In the genomic region with DNA sequence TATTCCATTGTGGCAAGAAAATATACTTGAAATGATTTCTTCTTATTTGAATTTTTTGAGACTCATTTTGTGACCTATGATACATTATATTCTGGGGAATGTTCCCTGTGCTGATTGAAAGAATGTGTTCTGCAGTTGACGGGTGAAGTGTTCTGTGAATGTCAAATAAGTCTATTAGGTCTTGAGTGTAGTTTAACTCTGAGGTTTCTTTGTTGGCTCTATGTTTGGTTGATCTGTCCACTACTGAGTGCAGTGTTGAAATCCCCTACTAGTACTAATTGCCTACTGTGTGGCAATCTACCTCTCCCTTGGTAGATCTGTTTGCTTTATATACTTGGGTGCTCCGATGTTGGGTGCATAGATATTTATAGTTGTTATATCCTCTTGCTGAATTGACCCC, we compare ENCODE assay signal across 39 cellular contexts. TPM values are rescaled to one million over a fixed set of nuclear protein-coding genes. Genes with fewer than 3 reads are reported as not detected.
"Had no signal": no experiment of that assay in that cellular context is flagged by ENCODE, and none has a peak within 500 bp of the region (broad histone marks: within the 10 kb centered on the region; RNA-seq: fewer than 3 reads in every experiment).

No MANE protein-coding gene starts in this region.

- H3K4me1 Mint-ChIP-seq: activated B cell treated with CpG ODN at 0.5 μM for 24 hours; activated CD4-positive, alpha-beta memory T cell treated with anti-CD3 and anti-CD28 coated beads, Interleukin-2, amount 10 ng/mL, durations not matched to agents 7 days and 5 days; activated naive CD4-positive, alpha-beta T cell treated with anti-CD3 and anti-CD28 coated beads, Interleukin-2, amount 10 ng/mL, durations not matched to agents 7 days and 5 days; activated naive CD4-positive, alpha-beta T cell treated with anti-CD3 and anti-CD28 coated beads, Interleukin-2, amount 50 U/mL, for 24 hours; activated naive CD8-positive, alpha-beta T cell treated with anti-CD3 and anti-CD28 coated beads, Interleukin-2, amount 10 ng/mL, durations not matched to agents 7 days and 5 days; activated naive CD8-positive, alpha-beta T cell treated with anti-CD3 and anti-CD28 coated beads, Interleukin-2, amount 50 U/mL, for 24 hours; brain; central memory CD8-positive, alpha-beta T cell had no signal

- H3K4me1 ChIP-seq: ascending aorta had no signal

- H3K27me3 Mint-ChIP-seq: activated naive CD4-positive, alpha-beta T cell treated with anti-CD3 and anti-CD28 coated beads, Interleukin-2, amount 10 ng/mL, durations not matched to agents 7 days and 5 days had no signal

- H3K9me3 Mint-ChIP-seq: activated naive CD4-positive, alpha-beta T cell treated with anti-CD3 and anti-CD28 coated beads, Interleukin-2, amount 10 ng/mL, durations not matched to agents 7 days and 5 days; activated naive CD8-positive, alpha-beta T cell treated with anti-CD3 and anti-CD28 coated beads, Interleukin-2, amount 10 ng/mL, durations not matched to agents 7 days and 5 days; T-helper 1 cell treated with Interleukin-12 subunit alpha and Interleukin-12 subunit beta and Interleukin-4 antibody, amounts not matched to agents 30 μg/mL and 1 μg/mL, for 36 hours had no signal

- FAIRE-seq: bronchial epithelial cell, TTC549 had no signal

- H3K36me3 ChIP-seq: ascending aorta, cardiac muscle cell had no signal

- H3K4me3 ChIP-seq: ascending aorta, cardiac muscle cell had no signal

- H3K27ac ChIP-seq: ascending aorta, cardiac muscle cell, VCaP had no signal

- H3K4me3 Mint-ChIP-seq: activated B cell treated with CpG ODN at 0.5 μM for 24 hours; activated CD4-positive, alpha-beta memory T cell treated with anti-CD3 and anti-CD28 coated beads, Interleukin-2, amount 10 ng/mL, durations not matched to agents 7 days and 5 days; activated CD4-positive, alpha-beta T cell treated with anti-CD3 and anti-CD28 coated beads for 36 hours; activated CD8-positive, alpha-beta memory T cell treated with anti-CD3 and anti-CD28 coated beads, Interleukin-2, amount 10 ng/mL, durations not matched to agents 7 days and 5 days; activated CD8-positive, alpha-beta T cell treated with anti-CD3 and anti-CD28 coated beads, Interleukin-2, amount 10 ng/mL, durations not matched to agents 7 days and 5 days; activated naive CD4-positive, alpha-beta T cell treated with anti-CD3 and anti-CD28 coated beads, Interleukin-2, amount 10 ng/mL, durations not matched to agents 7 days and 5 days; activated naive CD4-positive, alpha-beta T cell treated with anti-CD3 and anti-CD28 coated beads, Interleukin-2, amount 50 U/mL, for 24 hours; activated naive CD8-positive, alpha-beta T cell; activated naive CD8-positive, alpha-beta T cell treated with anti-CD3 and anti-CD28 coated beads, Interleukin-2, amount 10 ng/mL, durations not matched to agents 7 days and 5 days; activated naive CD8-positive, alpha-beta T cell treated with anti-CD3 and anti-CD28 coated beads, Interleukin-2, amount 50 U/mL, for 24 hours; activated T-cell treated with anti-CD3 and anti-CD28 coated beads, Interleukin-2, amount 50 U/mL, for 24 hours; brain; central memory CD8-positive, alpha-beta T cell; T-helper 1 cell treated with Interleukin-12 subunit alpha and Interleukin-12 subunit beta and Interleukin-4 antibody, amounts not matched to agents 30 μg/mL and 1 μg/mL, for 36 hours; T-helper 2 cell treated with Interferon-gamma antibody and Interleukin-4, amounts not matched to agents 5 μg/mL and 100 μg/mL, for 36 hours had no signal

- H3K27me3 ChIP-seq: ascending aorta, cardiac muscle cell had no signal

- H3K36me3 Mint-ChIP-seq: activated CD8-positive, alpha-beta memory T cell treated with anti-CD3 and anti-CD28 coated beads, Interleukin-2, amount 10 ng/mL, durations not matched to agents 7 days and 5 days; activated naive CD4-positive, alpha-beta T cell treated with anti-CD3 and anti-CD28 coated beads, Interleukin-2, amount 10 ng/mL, durations not matched to agents 7 days and 5 days; activated naive CD4-positive, alpha-beta T cell treated with anti-CD3 and anti-CD28 coated beads, Interleukin-2, amount 50 U/mL, for 24 hours; activated naive CD8-positive, alpha-beta T cell; activated naive CD8-positive, alpha-beta T cell treated with anti-CD3 and anti-CD28 coated beads, Interleukin-2, amount 10 ng/mL, durations not matched to agents 7 days and 5 days; brain had no signal

- DNase-seq: activated B cell treated with CpG ODN at 0.5 μM for 24 hours; activated CD4-positive, alpha-beta memory T cell treated with anti-CD3 and anti-CD28 coated beads, Interleukin-2, amount 10 ng/mL, durations not matched to agents 7 days and 5 days; activated CD4-positive, alpha-beta T cell treated with anti-CD3 and anti-CD28 coated beads for 36 hours; activated CD4-positive, alpha-beta T cell treated with anti-CD3 and anti-CD28 coated beads for 48 hours; activated CD4-positive, alpha-beta T cell treated with anti-CD3 and anti-CD28 coated beads, Interleukin-2, amount 50 U/mL, for 1 hour; activated CD4-positive, alpha-beta T cell treated with anti-CD3 and anti-CD28 coated beads, Interleukin-2, amount 50 U/mL, for 4 hours; activated CD4-positive, CD25-positive, alpha-beta regulatory T cell treated with anti-CD3 and anti-CD28 coated beads, Interleukin-2, amount 50 U/mL, for 72 hours; activated CD8-positive, alpha-beta memory T cell treated with anti-CD3 and anti-CD28 coated beads for 24 hours; activated CD8-positive, alpha-beta memory T cell treated with anti-CD3 and anti-CD28 coated beads, Interleukin-2, amount 10 ng/mL, durations not matched to agents 7 days and 5 days; activated CD8-positive, alpha-beta memory T cell treated with anti-CD3 and anti-CD28 coated beads, Interleukin-2, amount 50 U/mL, for 48 hours; activated CD8-positive, alpha-beta T cell treated with anti-CD3 and anti-CD28 coated beads, Interleukin-2, amount 10 ng/mL, durations not matched to agents 7 days and 5 days; activated effector memory CD4-positive, alpha-beta T cell treated with Interleukin-2 at 50 U/mL for 16 hours; activated gamma-delta T cell; activated naive CD4-positive, alpha-beta T cell treated with anti-CD3 and anti-CD28 coated beads, Interleukin-2, amount 10 ng/mL, durations not matched to agents 7 days and 5 days; activated naive CD4-positive, alpha-beta T cell treated with Interleukin-2 at 50 U/mL for 16 hours; activated naive CD8-positive, alpha-beta T cell treated with anti-CD3 and anti-CD28 coated beads, Interleukin-2, amount 10 ng/mL, durations not matched to agents 7 days and 5 days; activated naive CD8-positive, alpha-beta T cell treated with anti-CD3 and anti-CD28 coated beads, Interleukin-2, amount 50 U/mL, for 24 hours; activated T-cell treated with anti-CD3 and anti-CD28 coated beads, Interleukin-2, amount 50 U/mL, for 24 hours; activated T-cell treated with anti-CD3 and anti-CD28 coated beads, Interleukin-2, amount 50 U/mL, for 48 hours; amygdala; anterior cingulate cortex; caudate nucleus; cerebellar nuclear complex; SW 1271; T-helper 1 cell; T-helper 2 cell; T-helper 9 cell had no signal

- H3K27ac Mint-ChIP-seq: activated B cell treated with CpG ODN at 0.5 μM for 24 hours; activated CD4-positive, alpha-beta memory T cell treated with anti-CD3 and anti-CD28 coated beads, Interleukin-2, amount 10 ng/mL, durations not matched to agents 7 days and 5 days; activated CD4-positive, alpha-beta T cell treated with anti-CD3 and anti-CD28 coated beads for 36 hours; activated CD8-positive, alpha-beta memory T cell treated with anti-CD3 and anti-CD28 coated beads, Interleukin-2, amount 10 ng/mL, durations not matched to agents 7 days and 5 days; activated CD8-positive, alpha-beta T cell treated with anti-CD3 and anti-CD28 coated beads, Interleukin-2, amount 10 ng/mL, durations not matched to agents 7 days and 5 days; activated naive CD4-positive, alpha-beta T cell treated with anti-CD3 and anti-CD28 coated beads, Interleukin-2, amount 10 ng/mL, durations not matched to agents 7 days and 5 days; activated naive CD4-positive, alpha-beta T cell treated with anti-CD3 and anti-CD28 coated beads, Interleukin-2, amount 50 U/mL, for 24 hours; activated naive CD8-positive, alpha-beta T cell; activated naive CD8-positive, alpha-beta T cell treated with anti-CD3 and anti-CD28 coated beads, Interleukin-2, amount 10 ng/mL, durations not matched to agents 7 days and 5 days; activated naive CD8-positive, alpha-beta T cell treated with anti-CD3 and anti-CD28 coated beads, Interleukin-2, amount 50 U/mL, for 24 hours; activated T-cell treated with anti-CD3 and anti-CD28 coated beads, Interleukin-2, amount 50 U/mL, for 24 hours; activated T-helper 2 cell treated with anti-CD3 and anti-CD28 coated beads, Interferon-gamma antibody, Interleukin-2, Interleukin-4, amounts not matched to agents 10 μg/mL and 5 μg/mL and 100 μg/mL, durations not matched to agents 14 hours and 24 hours and 36 hours; brain; T-helper 1 cell treated with Interleukin-12 subunit alpha and Interleukin-12 subunit beta and Interleukin-4 antibody, amounts not matched to agents 30 μg/mL and 1 μg/mL, for 36 hours; T-helper 2 cell treated with Interferon-gamma antibody and Interleukin-4, amounts not matched to agents 5 μg/mL and 100 μg/mL, for 36 hours had no signal

- ATAC-seq: activated CD4-positive, alpha-beta T cell treated with anti-CD3 and anti-CD28 coated beads for 36 hours; activated CD8-positive, alpha-beta memory T cell treated with anti-CD3 and anti-CD28 coated beads, Interleukin-2, amount 10 ng/mL, durations not matched to agents 7 days and 5 days; activated CD8-positive, alpha-beta T cell treated with anti-CD3 and anti-CD28 coated beads, Interleukin-2, amount 10 ng/mL, durations not matched to agents 7 days and 5 days; activated naive CD8-positive, alpha-beta T cell treated with anti-CD3 and anti-CD28 coated beads, Interleukin-2, amount 50 U/mL, for 24 hours had no signal

RNA-seq across cellular contexts. Expression of a gene that starts 46.3 kb away (rescaled TPM):
- total RNA-seq: activated B cell treated with CpG ODN at 0.5 μM for 24 hours; activated CD4-positive, alpha-beta memory T cell treated with anti-CD3 and anti-CD28 coated beads, Interleukin-2, amount 10 ng/mL, durations not matched to agents 7 days and 5 days; activated CD4-positive, alpha-beta T cell treated with anti-CD3 and anti-CD28 coated beads for 36 hours; activated CD8-positive, alpha-beta memory T cell treated with anti-CD3 and anti-CD28 coated beads, Interleukin-2, amount 10 ng/mL, durations not matched to agents 7 days and 5 days; activated CD8-positive, alpha-beta T cell treated with anti-CD3 and anti-CD28 coated beads, Interleukin-2, amount 10 ng/mL, durations not matched to agents 7 days and 5 days; activated naive CD8-positive, alpha-beta T cell treated with anti-CD3 and anti-CD28 coated beads, Interleukin-2, amount 10 ng/mL, durations not matched to agents 7 days and 5 days; activated T-helper 2 cell treated with anti-CD3 and anti-CD28 coated beads, Interferon-gamma antibody, Interleukin-2, Interleukin-4, amounts not matched to agents 10 μg/mL and 5 μg/mL and 100 μg/mL, durations not matched to agents 14 hours and 24 hours and 36 hours had no signal
